In genomic region chr20:40294175-40294574, GRCh38 we compare ENCODE assay signal across 2 cellular contexts.
TF ChIP-seq lines count a peak whose summit lies in the region.

No MANE protein-coding gene starts in this region.

TF ChIP-seq in GM23338, 12 proteins besides CTCF, POLR2A, EP300 and RAD21:
- no peak for TF ChIP-seq REST (IDR thresholded peaks at IDR 0.05; ENCODE audit: unreplicated experiment)
- no peak for TF ChIP-seq ETS1 (IDR thresholded peaks at IDR 0.05)
- no peak for TF ChIP-seq STAT1 (IDR thresholded peaks at IDR 0.05; ENCODE audit: unreplicated experiment)
- TF ChIP-seq EZH2phosphoT487 (IDR thresholded peaks at IDR 0.05; ENCODE audit: unreplicated experiment): no peak
- TF ChIP-seq POLR2AphosphoS5 (IDR thresholded peaks at IDR 0.05; ENCODE audit: low read depth): no peak
- no peak for TF ChIP-seq CREB1 (CRISPR knock-in tag; IDR thresholded peaks at IDR 0.05; ENCODE audit: low read depth)
- TF ChIP-seq ZNF331 (CRISPR knock-in tag; IDR thresholded peaks at IDR 0.05; ENCODE audit: low read depth): no peak
- TF ChIP-seq, protein P1, sequence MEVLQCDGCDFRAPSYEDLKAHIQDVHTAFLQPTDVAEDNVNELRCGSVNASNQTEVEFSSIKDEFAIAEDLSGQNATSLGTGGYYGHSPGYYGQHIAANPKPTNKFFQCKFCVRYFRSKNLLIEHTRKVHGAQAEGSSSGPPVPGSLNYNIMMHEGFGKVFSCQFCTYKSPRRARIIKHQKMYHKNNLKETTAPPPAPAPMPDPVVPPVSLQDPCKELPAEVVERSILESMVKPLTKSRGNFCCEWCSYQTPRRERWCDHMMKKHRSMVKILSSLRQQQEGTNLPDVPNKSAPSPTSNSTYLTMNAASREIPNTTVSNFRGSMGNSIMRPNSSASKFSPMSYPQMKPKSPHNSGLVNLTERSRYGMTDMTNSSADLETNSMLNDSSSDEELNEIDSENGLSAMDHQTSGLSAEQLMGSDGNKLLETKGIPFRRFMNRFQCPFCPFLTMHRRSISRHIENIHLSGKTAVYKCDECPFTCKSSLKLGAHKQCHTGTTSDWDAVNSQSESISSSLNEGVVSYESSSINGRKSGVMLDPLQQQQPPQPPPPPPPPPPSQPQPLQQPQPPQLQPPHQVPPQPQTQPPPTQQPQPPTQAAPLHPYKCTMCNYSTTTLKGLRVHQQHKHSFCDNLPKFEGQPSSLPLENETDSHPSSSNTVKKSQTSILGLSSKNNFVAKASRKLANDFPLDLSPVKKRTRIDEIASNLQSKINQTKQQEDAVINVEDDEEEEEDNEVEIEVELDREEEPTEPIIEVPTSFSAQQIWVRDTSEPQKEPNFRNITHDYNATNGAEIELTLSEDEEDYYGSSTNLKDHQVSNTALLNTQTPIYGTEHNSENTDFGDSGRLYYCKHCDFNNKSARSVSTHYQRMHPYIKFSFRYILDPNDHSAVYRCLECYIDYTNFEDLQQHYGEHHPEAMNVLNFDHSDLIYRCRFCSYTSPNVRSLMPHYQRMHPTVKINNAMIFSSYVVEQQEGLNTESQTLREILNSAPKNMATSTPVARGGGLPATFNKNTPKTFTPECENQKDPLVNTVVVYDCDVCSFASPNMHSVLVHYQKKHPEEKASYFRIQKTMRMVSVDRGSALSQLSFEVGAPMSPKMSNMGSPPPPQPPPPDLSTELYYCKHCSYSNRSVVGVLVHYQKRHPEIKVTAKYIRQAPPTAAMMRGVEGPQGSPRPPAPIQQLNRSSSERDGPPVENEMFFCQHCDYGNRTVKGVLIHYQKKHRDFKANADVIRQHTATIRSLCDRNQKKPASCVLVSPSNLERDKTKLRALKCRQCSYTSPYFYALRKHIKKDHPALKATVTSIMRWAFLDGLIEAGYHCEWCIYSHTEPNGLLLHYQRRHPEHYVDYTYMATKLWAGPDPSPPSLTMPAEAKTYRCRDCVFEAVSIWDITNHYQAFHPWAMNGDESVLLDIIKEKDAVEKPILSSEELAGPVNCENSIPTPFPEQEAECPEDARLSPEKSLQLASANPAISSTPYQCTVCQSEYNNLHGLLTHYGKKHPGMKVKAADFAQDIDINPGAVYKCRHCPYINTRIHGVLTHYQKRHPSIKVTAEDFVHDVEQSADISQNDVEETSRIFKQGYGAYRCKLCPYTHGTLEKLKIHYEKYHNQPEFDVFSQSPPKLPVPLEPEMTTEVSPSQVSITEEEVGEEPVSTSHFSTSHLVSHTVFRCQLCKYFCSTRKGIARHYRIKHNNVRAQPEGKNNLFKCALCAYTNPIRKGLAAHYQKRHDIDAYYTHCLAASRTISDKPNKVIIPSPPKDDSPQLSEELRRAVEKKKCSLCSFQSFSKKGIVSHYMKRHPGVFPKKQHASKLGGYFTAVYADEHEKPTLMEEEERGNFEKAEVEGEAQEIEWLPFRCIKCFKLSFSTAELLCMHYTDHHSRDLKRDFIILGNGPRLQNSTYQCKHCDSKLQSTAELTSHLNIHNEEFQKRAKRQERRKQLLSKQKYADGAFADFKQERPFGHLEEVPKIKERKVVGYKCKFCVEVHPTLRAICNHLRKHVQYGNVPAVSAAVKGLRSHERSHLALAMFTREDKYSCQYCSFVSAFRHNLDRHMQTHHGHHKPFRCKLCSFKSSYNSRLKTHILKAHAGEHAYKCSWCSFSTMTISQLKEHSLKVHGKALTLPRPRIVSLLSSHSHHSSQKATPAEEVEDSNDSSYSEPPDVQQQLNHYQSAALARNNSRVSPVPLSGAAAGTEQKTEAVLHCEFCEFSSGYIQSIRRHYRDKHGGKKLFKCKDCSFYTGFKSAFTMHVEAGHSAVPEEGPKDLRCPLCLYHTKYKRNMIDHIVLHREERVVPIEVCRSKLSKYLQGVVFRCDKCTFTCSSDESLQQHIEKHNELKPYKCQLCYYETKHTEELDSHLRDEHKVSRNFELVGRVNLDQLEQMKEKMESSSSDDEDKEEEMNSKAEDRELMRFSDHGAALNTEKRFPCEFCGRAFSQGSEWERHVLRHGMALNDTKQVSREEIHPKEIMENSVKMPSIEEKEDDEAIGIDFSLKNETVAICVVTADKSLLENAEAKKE (CRISPR knock-in tag; IDR thresholded peaks at IDR 0.05): no peak
- TF ChIP-seq ZNF114 (CRISPR knock-in tag; IDR thresholded peaks at IDR 0.05): no peak
- TF ChIP-seq NANOG (IDR thresholded peaks at IDR 0.05; ENCODE audit: borderline replicate concordance): no peak
- no peak for TF ChIP-seq JUNB (IDR thresholded peaks at IDR 0.05; ENCODE audit: unreplicated experiment)
- TF ChIP-seq EZH2 (IDR thresholded peaks at IDR 0.05; ENCODE audit: low read depth, unreplicated experiment): no peak
TF ChIP-seq in GM23338: peak in this region for 0.

TF ChIP-seq in WTC11, 78 proteins besides CTCF, POLR2A, EP300 and RAD21 (continued from another document):
- TF ChIP-seq TEAD4 (CRISPR knock-in tag; IDR thresholded peaks at IDR 0.05): no peak
- no peak for TF ChIP-seq ZNF219 (CRISPR knock-in tag; IDR thresholded peaks at IDR 0.05; ENCODE audit: borderline replicate concordance)
- TF ChIP-seq ETV6 (CRISPR knock-in tag; IDR thresholded peaks at IDR 0.05): no peak
